ENCODE assay signal across 23 cellular contexts in genomic region chr7:69295971-69296370, GRCh38.
"Had no signal": no experiment of that assay in that cellular context is flagged by ENCODE, and none has a peak within 500 bp of the region (broad histone marks: within the 10 kb centered on the region; RNA-seq: fewer than 3 reads in every experiment).

No MANE protein-coding gene starts in this region.

- H3K9ac ChIP-seq: parathyroid adenoma had no signal

- H3K27me3 Mint-ChIP-seq: activated naive CD4-positive, alpha-beta T cell treated with anti-CD3 and anti-CD28 coated beads, Interleukin-2, amount 10 ng/mL, durations not matched to agents 7 days and 5 days had no signal

- H3K4me3 ChIP-seq: colonic mucosa, thoracic aorta, upper lobe of left lung had no signal

- H3K9me3 Mint-ChIP-seq: mesothelial cell of epicardium had no signal

- H3K4me1 ChIP-seq: colonic mucosa, parathyroid adenoma, upper lobe of left lung had no signal

- H3K4me1 Mint-ChIP-seq: activated naive CD4-positive, alpha-beta T cell treated with anti-CD3 and anti-CD28 coated beads, Interleukin-2, amount 10 ng/mL, durations not matched to agents 7 days and 5 days; mesothelial cell of epicardium; stimulated activated naive B cell treated with anti-CD40 and anti-IgM and Interleukin-4, amounts not matched to agents 10 μg/mL and 1 μg/mL and 100 μg/mL, for 72 hours had no signal

- H3K27ac Mint-ChIP-seq: activated naive CD4-positive, alpha-beta T cell treated with anti-CD3 and anti-CD28 coated beads, Interleukin-2, amount 10 ng/mL, durations not matched to agents 7 days and 5 days; mesothelial cell of epicardium; natural killer cell treated with Interleukin-12 subunit alpha and Interleukin-12 subunit beta and Interleukin-15 and Interleukin-18, amount 100 ng/mL, for 72 hours; stimulated activated naive B cell treated with anti-CD40 and anti-IgM and Interleukin-4, amounts not matched to agents 10 μg/mL and 1 μg/mL and 100 μg/mL, for 72 hours had no signal

- DNase-seq: activated CD4-positive, alpha-beta T cell treated with anti-CD3 and anti-CD28 coated beads for 1 hour; activated CD8-positive, alpha-beta memory T cell treated with anti-CD3 and anti-CD28 coated beads for 24 hours; activated CD8-positive, alpha-beta memory T cell treated with anti-CD3 and anti-CD28 coated beads, Interleukin-2, amount 50 U/mL, for 48 hours; activated effector memory CD4-positive, alpha-beta T cell treated with Interleukin-2 at 50 U/mL for 16 hours; activated naive CD4-positive, alpha-beta T cell treated with anti-CD3 and anti-CD28 coated beads, Interleukin-2, amount 10 ng/mL, durations not matched to agents 7 days and 5 days; activated T-cell treated with anti-CD3 and anti-CD28 coated beads, Interleukin-2, amount 50 U/mL, for 48 hours; aorta; brain microvascular endothelial cell; central memory CD4-positive, alpha-beta T cell; colonic mucosa; erythroblast; foreskin melanocyte; hypothalamus; islet precursor cell; stimulated activated CD4-positive, alpha-beta T cell treated with anti-CD3 and anti-CD28 coated beads, Interleukin-4, amount 100 ng/mL, for 24 hours; stimulated activated naive B cell treated with anti-CD40 and anti-IgM and Interleukin-4, amounts not matched to agents 10 μg/mL and 1 μg/mL and 100 μg/mL, for 72 hours; upper lobe of left lung; WERI-Rb-1 had no signal

- H3K27ac ChIP-seq: brain microvascular endothelial cell, colonic mucosa, parathyroid adenoma, thoracic aorta, upper lobe of left lung, WERI-Rb-1 had no signal

- H3K27me3 ChIP-seq: brain microvascular endothelial cell, colonic mucosa, upper lobe of left lung had no signal

- ATAC-seq: sciatic nerve; stimulated activated naive B cell treated with anti-CD40 and anti-IgM and Interleukin-4, amounts not matched to agents 10 μg/mL and 1 μg/mL and 100 μg/mL, for 72 hours had no signal

- H3K9me3 ChIP-seq: colonic mucosa, thoracic aorta, upper lobe of left lung had no signal

- H3K36me3 ChIP-seq: brain microvascular endothelial cell, colonic mucosa, thoracic aorta, upper lobe of left lung, WERI-Rb-1 had no signal

- H3K4me3 Mint-ChIP-seq: activated naive CD4-positive, alpha-beta T cell treated with anti-CD3 and anti-CD28 coated beads, Interleukin-2, amount 10 ng/mL, durations not matched to agents 7 days and 5 days; mesothelial cell of epicardium; natural killer cell treated with Interleukin-12 subunit alpha and Interleukin-12 subunit beta and Interleukin-15 and Interleukin-18, amount 100 ng/mL, for 72 hours; stimulated activated naive B cell treated with anti-CD40 and anti-IgM and Interleukin-4, amounts not matched to agents 10 μg/mL and 1 μg/mL and 100 μg/mL, for 72 hours had no signal

- H3K36me3 Mint-ChIP-seq: activated naive CD4-positive, alpha-beta T cell treated with anti-CD3 and anti-CD28 coated beads, Interleukin-2, amount 10 ng/mL, durations not matched to agents 7 days and 5 days; mesothelial cell of epicardium; natural killer cell treated with Interleukin-12 subunit alpha and Interleukin-12 subunit beta and Interleukin-15 and Interleukin-18, amount 100 ng/mL, for 72 hours; stimulated activated naive B cell treated with anti-CD40 and anti-IgM and Interleukin-4, amounts not matched to agents 10 μg/mL and 1 μg/mL and 100 μg/mL, for 72 hours had no signal
